Comparison of ENCODE assay signal across 20 cellular contexts in the genomic region with DNA sequence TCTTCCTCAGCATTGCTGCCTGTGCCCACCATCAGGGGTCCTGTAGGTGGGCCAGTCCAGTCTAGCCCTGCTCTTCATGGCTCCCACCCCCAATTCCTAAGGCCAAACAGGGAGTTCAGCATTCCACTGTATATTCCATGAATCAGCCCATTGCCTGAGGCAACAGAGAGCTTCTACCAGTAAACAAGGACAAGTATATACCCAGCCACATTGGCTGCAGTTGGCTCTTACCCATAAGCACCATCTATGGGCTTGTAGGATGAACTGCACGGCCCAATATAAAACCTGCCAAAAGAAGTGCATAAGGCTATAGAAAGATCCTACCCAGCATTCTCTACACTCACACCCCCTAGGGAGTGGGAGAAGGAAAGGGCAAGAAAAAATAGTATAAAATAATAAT.
A peak's percentile ranks its signal among the peaks of the same experiment; 100 is the strongest.
DNase-seq lines count a peak whose midpoint lies in the region; ATAC-seq and TF ChIP-seq lines count a peak whose summit lies in the region.
"Had no signal": no experiment of that assay in that cellular context is flagged by ENCODE, and none has a peak within 500 bp of the region (broad histone marks: within the 10 kb centered on the region; RNA-seq: fewer than 3 reads in every experiment).

No MANE protein-coding gene starts in this region.

- H3K36me3 ChIP-seq in HCT116 (ENCODE audit: control insufficient read depth in 1 of 2, insufficient read depth in 2 of 2, low read length in 2 of 2) (no peaks in the 10 kb centered on the region), OCI-LY1 (ENCODE audit: insufficient read depth, low read length) (no peaks in the 10 kb centered on the region)
- H3K36me3 ChIP-seq: heart right ventricle, right atrium auricular region, vagina had no signal

- no TSS peak for BruUV-seq in HCT116 (replicated peaks; lab: Mats Ljungman, UMichigan)

- H3K27me3 Mint-ChIP-seq in endothelial cell (ENCODE audit: unreplicated experiment) = peaks cover 4% of the 10 kb centered on the region
- H3K27me3 Mint-ChIP-seq in activated CD8-positive, alpha-beta T cell treated with anti-CD3 and anti-CD28 coated beads, Interleukin-2, amount 10 ng/mL, durations not matched to agents 7 days and 5 days (ENCODE audit: low read depth) = peaks cover 3% of the 10 kb centered on the region

- TF ChIP-seq RAD21 in HCT116 (IDR thresholded peaks at IDR 0.05; ENCODE audit: low read depth) = 0 out of 2 replicates have a peak, but pooled peaks have one; percentile 6

- H3K4me2 ChIP-seq in HCT116 (ENCODE audit: low read length) (no peak overlapping the region), OCI-LY1 (ENCODE audit: low read length) (no peak overlapping the region)

- H2AFZ ChIP-seq in HCT116 (ENCODE audit: low read depth, low read length, poor library complexity, severe bottlenecking) = no peak overlapping the region
- no peak overlapping the region for H2AFZ ChIP-seq in OCI-LY1 (ENCODE audit: low read length)

- TF ChIP-seq POLR2A in HCT116 (IDR thresholded peaks at IDR 0.05; ENCODE audit: borderline replicate concordance, extremely low read depth, insufficient read depth, insufficient read length) = no peak

- H4K20me1 ChIP-seq in HCT116 (ENCODE audit: insufficient read depth) = no peaks in the 10 kb centered on the region
- no peaks in the 10 kb centered on the region for H4K20me1 ChIP-seq in OCI-LY1 (ENCODE audit: insufficient read depth, low read length)

- ATAC-seq in HCT116 (peak; percentile 70; the same call in 1 of the 2 replicates), GM21447 (IDR thresholded peaks at IDR 0.05; ENCODE audit: unreplicated experiment) (no peak), GM21786 (IDR thresholded peaks at IDR 0.05; ENCODE audit: unreplicated experiment) (no peak)
- no peak for ATAC-seq in activated CD8-positive, alpha-beta T cell treated with anti-CD3 and anti-CD28 coated beads, Interleukin-2, amount 10 ng/mL, durations not matched to agents 7 days and 5 days
- ATAC-seq: heart right ventricle, T-cell had no signal

- H3K9ac ChIP-seq in HCT116 (ENCODE audit: low read length) (no peak overlapping the region), OCI-LY1 (ENCODE audit: low read length) (no peak overlapping the region)

- H3K36me3 Mint-ChIP-seq in endothelial cell (ENCODE audit: low read depth, unreplicated experiment) = peaks cover 7% of the 10 kb centered on the region
- no peaks in the 10 kb centered on the region for H3K36me3 Mint-ChIP-seq in activated CD8-positive, alpha-beta T cell treated with anti-CD3 and anti-CD28 coated beads, Interleukin-2, amount 10 ng/mL, durations not matched to agents 7 days and 5 days (ENCODE audit: low read depth)
- H3K36me3 Mint-ChIP-seq: activated CD4-positive, alpha-beta memory T cell treated with anti-CD3 and anti-CD28 coated beads for 36 hours; CD4-positive, CD25-positive, alpha-beta regulatory T cell; T-cell had no signal

- H3K9me2 ChIP-seq in HCT116 (ENCODE audit: insufficient read depth) (no peaks in the 10 kb centered on the region), OCI-LY1 (ENCODE audit: low read depth, low read length) (no peaks in the 10 kb centered on the region)

- no peaks in the 10 kb centered on the region for H3K79me2 ChIP-seq in HCT116 (ENCODE audit: insufficient read depth, low read length)
- no peaks in the 10 kb centered on the region for H3K79me2 ChIP-seq in OCI-LY1 (ENCODE audit: insufficient read depth, low read length)

- H3K9me3 ChIP-seq in HCT116 (ENCODE audit: control insufficient read depth in 1 of 2, insufficient read depth in 1 of 2, low read depth in 1 of 2, low read length in 2 of 2) (no peaks in the 10 kb centered on the region), OCI-LY1 (ENCODE audit: low read length) (peaks cover 7% of the 10 kb centered on the region; the same call in 1 of the 2 replicates)

- no peak overlapping the region for H3K27ac Mint-ChIP-seq in endothelial cell (ENCODE audit: unreplicated experiment)
- H3K27ac Mint-ChIP-seq in activated CD8-positive, alpha-beta T cell treated with anti-CD3 and anti-CD28 coated beads, Interleukin-2, amount 10 ng/mL, durations not matched to agents 7 days and 5 days = no peak overlapping the region
- H3K27ac Mint-ChIP-seq: activated CD4-positive, alpha-beta memory T cell treated with anti-CD3 and anti-CD28 coated beads for 36 hours; T-cell had no signal

- H3K9me3 Mint-ChIP-seq in endothelial cell (ENCODE audit: unreplicated experiment) = peaks cover 37% of the 10 kb centered on the region
- peaks cover 26% of the 10 kb centered on the region for H3K9me3 Mint-ChIP-seq in activated CD8-positive, alpha-beta T cell treated with anti-CD3 and anti-CD28 coated beads, Interleukin-2, amount 10 ng/mL, durations not matched to agents 7 days and 5 days (ENCODE audit: insufficient read depth)

- H3K27me3 ChIP-seq in HCT116 (ENCODE audit: insufficient read depth, low read length) (no peaks in the 10 kb centered on the region), OCI-LY1 (ENCODE audit: insufficient read depth, low read length) (no peaks in the 10 kb centered on the region)
- H3K27me3 ChIP-seq: right atrium auricular region, vagina had no signal

- CTCF ChIA-PET in HCT116 (lab: Charles Lee) = interaction anchor here (1.1 kb wide), 1 partner anchor 8 kb away, joined by 3 read pairs; no protein-coding TSS in a partner anchor
- CTCF ChIA-PET in activated CD8-positive, alpha-beta T cell treated with anti-CD3 and anti-CD28 coated beads, Interleukin-2, amount 10 ng/mL, durations not matched to agents 7 days and 5 days (lab: Charles Lee) = no interaction called here

- DNase-seq in HCT116 (ENCODE audit: low read depth, low spot score) (no peak), endothelial cell (ENCODE audit: low spot score) (no peak), cerebellar nuclear complex (lab: John Stamatoyannopoulos, UW) (no peak)
- DNase-seq in activated CD8-positive, alpha-beta T cell treated with anti-CD3 and anti-CD28 coated beads, Interleukin-2, amount 10 ng/mL, durations not matched to agents 7 days and 5 days = no peak
- DNase-seq: activated CD4-positive, alpha-beta memory T cell treated with anti-CD3 and anti-CD28 coated beads for 36 hours; activated naive CD4-positive, alpha-beta T cell treated with anti-CD3 and anti-CD28 coated beads, Interleukin-2, amount 50 U/mL, for 16 hours; activated T-cell treated with anti-CD3 and anti-CD28 coated beads, Interleukin-2, amount 50 U/mL, for 1 hour; aorta; CD4-positive, CD25-positive, alpha-beta regulatory T cell; effector CD8-positive, alpha-beta T cell; heart right ventricle; NCI-H1436 treated with DMSO at 0.1 percent for 48 hours; T-cell had no signal

- RAD21 ChIA-PET in HCT116 (lab: Charles Lee; ENCODE audit: low non-redundant PET in 1 of 2, low total read pairs in 2 of 2, uncharacterized antibody in 2 of 2, unreplicated experiment in 2 of 2) = no interaction called here

- no peaks in the 10 kb centered on the region for H3K4me1 Mint-ChIP-seq in endothelial cell (ENCODE audit: unreplicated experiment)
- H3K4me1 Mint-ChIP-seq in activated CD8-positive, alpha-beta T cell treated with anti-CD3 and anti-CD28 coated beads, Interleukin-2, amount 10 ng/mL, durations not matched to agents 7 days and 5 days (ENCODE audit: low read depth) = no peaks in the 10 kb centered on the region
- H3K4me1 Mint-ChIP-seq: CD4-positive, CD25-positive, alpha-beta regulatory T cell; T-cell had no signal

- H3K4me1 ChIP-seq in HCT116 (ENCODE audit: control insufficient read depth in 1 of 2, insufficient read depth in 2 of 2, low read length in 2 of 2) = no peaks in the 10 kb centered on the region
- H3K4me1 ChIP-seq in OCI-LY1 (ENCODE audit: insufficient read depth, low read length, severe bottlenecking) = no peaks in the 10 kb centered on the region
- H3K4me1 ChIP-seq: heart right ventricle, right atrium auricular region, vagina had no signal

- TF ChIP-seq CTCF in 22Rv1 (IDR thresholded peaks at IDR 0.05) = peak; percentile 9; the same call in 1 of the 2 replicates
- peak in 1 of 3 experiments; percentile 26; a peak in 2 of 6 replicates for TF ChIP-seq CTCF in HCT116 (IDR thresholded peaks at IDR 0.05 in 2 of 3, conservative IDR thresholded peaks at IDR 0.05 in 1 of 3; ENCODE audit: borderline replicate concordance in 1 of 3, insufficient read depth in 1 of 3, low read depth in 2 of 3, low read length in 2 of 3)
- 0 out of 2 replicates have a peak, but pooled peaks have one; percentile 5 for TF ChIP-seq CTCF in OCI-LY1 (IDR thresholded peaks at IDR 0.05; ENCODE audit: low read length)
- TF ChIP-seq CTCF in endothelial cell (IDR thresholded peaks at IDR 0.05; ENCODE audit: unreplicated experiment) = no peak

- H3K27ac ChIP-seq in 22Rv1 (no peak overlapping the region), HCT116 (ENCODE audit: low read depth, low read length) (no peak overlapping the region), OCI-LY1 (ENCODE audit: low read depth, low read length, poor library complexity, severe bottlenecking) (no peak overlapping the region)
- H3K27ac ChIP-seq: heart right ventricle, right atrium auricular region, RWPE1, vagina had no signal

- H3F3A ChIP-seq in OCI-LY1 (ENCODE audit: insufficient read depth, low read length) = no peaks in the 10 kb centered on the region

- no peak overlapping the region for H3K4me3 ChIP-seq in HCT116 (replicated peaks in 1 of 2; ENCODE audit: low read depth in 1 of 2, low read length in 2 of 2)
- no peak overlapping the region for H3K4me3 ChIP-seq in OCI-LY1 (ENCODE audit: low read depth, low read length, poor library complexity, severe bottlenecking)
- H3K4me3 ChIP-seq: heart right ventricle, right atrium auricular region, vagina had no signal

- H3K4me3 Mint-ChIP-seq in endothelial cell (ENCODE audit: unreplicated experiment) = peak overlapping the region; percentile 39
- H3K4me3 Mint-ChIP-seq in activated CD8-positive, alpha-beta T cell treated with anti-CD3 and anti-CD28 coated beads, Interleukin-2, amount 10 ng/mL, durations not matched to agents 7 days and 5 days = no peak overlapping the region
- H3K4me3 Mint-ChIP-seq: activated CD4-positive, alpha-beta memory T cell treated with anti-CD3 and anti-CD28 coated beads for 36 hours; CD4-positive, CD25-positive, alpha-beta regulatory T cell; T-cell had no signal

- POLR2A ChIA-PET in HCT116 (lab: Charles Lee) = no interaction called here
- POLR2A ChIA-PET in activated CD8-positive, alpha-beta T cell treated with anti-CD3 and anti-CD28 coated beads, Interleukin-2, amount 10 ng/mL, durations not matched to agents 7 days and 5 days (lab: Charles Lee) = no interaction called here

- intact Hi-C loops in HCT116 (cut with micrococcal nuclease) = no loop called here

TF ChIP-seq in HCT116, 20 proteins besides CTCF, POLR2A, EP300 and RAD21 (continues in another document):
- TF ChIP-seq, protein P1, sequence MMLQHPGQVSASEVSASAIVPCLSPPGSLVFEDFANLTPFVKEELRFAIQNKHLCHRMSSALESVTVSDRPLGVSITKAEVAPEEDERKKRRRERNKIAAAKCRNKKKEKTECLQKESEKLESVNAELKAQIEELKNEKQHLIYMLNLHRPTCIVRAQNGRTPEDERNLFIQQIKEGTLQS (IDR thresholded peaks at IDR 0.05) = no peak
- no peak for TF ChIP-seq EZH2 (IDR thresholded peaks at IDR 0.05)
- TF ChIP-seq POLR2AphosphoS5 (IDR thresholded peaks at IDR 0.05; ENCODE audit: low read depth, low read length) = no peak
